ENCODE assay signal across 14 cellular contexts in the genomic region with DNA sequence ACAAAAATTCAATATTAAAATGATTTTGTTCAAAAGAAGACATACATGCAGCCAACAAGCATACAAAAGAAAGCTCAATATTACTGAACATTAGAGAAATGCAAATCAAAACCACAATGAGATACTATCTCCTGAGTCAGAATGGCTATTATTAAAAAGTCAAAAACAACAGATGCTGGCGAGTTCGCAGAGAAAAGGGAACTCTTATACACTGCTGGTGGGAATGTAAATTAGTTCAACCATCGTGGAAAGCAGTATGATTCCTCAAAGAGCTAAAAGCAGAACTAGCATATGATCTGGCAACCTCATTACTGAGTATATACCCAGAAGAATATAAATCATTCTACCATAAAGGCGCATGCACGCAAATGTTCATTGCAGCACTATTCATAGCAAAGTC.
A peak's percentile ranks its signal among the peaks of the same experiment; 100 is the strongest.
DNase-seq lines count a peak whose midpoint lies in the region; ATAC-seq and TF ChIP-seq lines count a peak whose summit lies in the region.
"Had no signal": no experiment of that assay in that cellular context is flagged by ENCODE, and none has a peak within 500 bp of the region (broad histone marks: within the 10 kb centered on the region; RNA-seq: fewer than 3 reads in every experiment).

No MANE protein-coding gene starts in this region.

- no peak overlapping the region for H3K14ac ChIP-seq in trophoblast cell (ENCODE audit: low read length)

- H3K9me3 ChIP-seq in trophoblast cell (ENCODE audit: insufficient read depth, low read depth, low read length) (no peaks in the 10 kb centered on the region), right atrium auricular region (no peaks in the 10 kb centered on the region)
- H3K9me3 ChIP-seq: ascending aorta, pancreas, upper lobe of right lung had no signal

- H4K12ac ChIP-seq in trophoblast cell (ENCODE audit: low read depth, low read length), result no peak overlapping the region

- H2BK12ac ChIP-seq in trophoblast cell (ENCODE audit: low read length), result no peak overlapping the region

- H3K4me1 ChIP-seq in trophoblast cell (ENCODE audit: control insufficient read depth in 1 of 2, insufficient read depth in 2 of 2, low read length in 2 of 2) (no peaks in the 10 kb centered on the region), right atrium auricular region (no peaks in the 10 kb centered on the region)
- H3K4me1 ChIP-seq: ascending aorta, pancreas, upper lobe of right lung had no signal

- H4K8ac ChIP-seq in trophoblast cell (ENCODE audit: low read depth, low read length), result no peak overlapping the region

- no peak overlapping the region for H2BK120ac ChIP-seq in trophoblast cell (ENCODE audit: insufficient read depth, low read length, poor library complexity)

- H3K27me3 ChIP-seq in trophoblast cell (ENCODE audit: insufficient read depth, low read length), result no peaks in the 10 kb centered on the region
- no peaks in the 10 kb centered on the region for H3K27me3 ChIP-seq in right atrium auricular region
- H3K27me3 ChIP-seq: ascending aorta, pancreas, upper lobe of right lung had no signal

- H3K4me3 ChIP-seq in trophoblast cell (ENCODE audit: low read depth, low read length) (no peak overlapping the region), right atrium auricular region (no peak overlapping the region)
- H3K4me3 ChIP-seq: ascending aorta, pancreas, upper lobe of right lung had no signal

- no peaks in the 10 kb centered on the region for H3K79me1 ChIP-seq in trophoblast cell (ENCODE audit: low read length)

- WGBS in trophoblast cell (ENCODE audit: extremely low coverage, insufficient coverage, insufficient read length), result no CpG with 5 or more reads among the region's 5 CpGs

- H3K4ac ChIP-seq in trophoblast cell (ENCODE audit: low read depth, low read length), result no peak overlapping the region

- H4K91ac ChIP-seq in trophoblast cell (ENCODE audit: low read depth, low read length), result no peak overlapping the region

- no peak overlapping the region for H3K4me2 ChIP-seq in trophoblast cell (ENCODE audit: low read length)

- no peak overlapping the region for H2BK5ac ChIP-seq in trophoblast cell (ENCODE audit: low read depth, low read length, poor library complexity)

- no peaks in the 10 kb centered on the region for H3K36me3 ChIP-seq in trophoblast cell (ENCODE audit: control insufficient read depth in 1 of 2, insufficient read depth in 2 of 2, low read length in 2 of 2)
- H3K36me3 ChIP-seq in right atrium auricular region, result no peaks in the 10 kb centered on the region
- H3K36me3 ChIP-seq: ascending aorta, pancreas, upper lobe of right lung had no signal

- H2AFZ ChIP-seq in trophoblast cell (ENCODE audit: insufficient read depth, low read length, poor library complexity), result no peak overlapping the region

- DNase-seq in myocyte (ENCODE audit: low read depth) (peak; percentile 30), Right ventricle myocardium superior (no peak), trophoblast cell (no peak), right atrium auricular region (ENCODE audit: low spot score) (no peak), NCI-H2081 treated with DMSO at 0.1 percent for 48 hours (lab: John Stamatoyannopoulos, UW) (no peak)
- DNase-seq: NCI-H2107, pancreas, upper lobe of right lung had no signal

- no peak for TF ChIP-seq CTCF in right atrium auricular region (IDR thresholded peaks at IDR 0.05)

- no peak overlapping the region for H2AK5ac ChIP-seq in trophoblast cell (ENCODE audit: low read length)

- no peak overlapping the region for H3K9ac ChIP-seq in trophoblast cell (ENCODE audit: low read length)

- intact Hi-C loops in Right ventricle myocardium superior (cut with DNase I), result no loop called here

- no peak overlapping the region for H3K23ac ChIP-seq in trophoblast cell (ENCODE audit: low read length)

- ATAC-seq in GM19035 (IDR thresholded peaks at IDR 0.05; ENCODE audit: unreplicated experiment) (peak; percentile 73), HG02623 (IDR thresholded peaks at IDR 0.05; ENCODE audit: unreplicated experiment) (peak; percentile 72), HG03460 (IDR thresholded peaks at IDR 0.05; ENCODE audit: unreplicated experiment) (peak; percentile 71), Right ventricle myocardium superior (ENCODE audit: poor library complexity) (no peak)
- ATAC-seq: esophagus mucosa, pancreas, upper lobe of right lung had no signal

- no peaks in the 10 kb centered on the region for H3K79me2 ChIP-seq in trophoblast cell (ENCODE audit: control insufficient read depth, insufficient read depth, low read length, poor library complexity)

- H3K27ac ChIP-seq in trophoblast cell (ENCODE audit: low read depth, low read length), result no peak overlapping the region
- no peak overlapping the region for H3K27ac ChIP-seq in right atrium auricular region
- H3K27ac ChIP-seq: ascending aorta, HL-60, pancreas, upper lobe of right lung had no signal

- no peak overlapping the region for H3K18ac ChIP-seq in trophoblast cell (ENCODE audit: low read length)
